In genomic region chr14:105853089-105853906, GRCh38 we compare ENCODE assay signal across 16 cellular contexts.
DNase-seq lines count a peak whose midpoint lies in the region; ATAC-seq and TF ChIP-seq lines count a peak whose summit lies in the region.
"Had no signal": no experiment of that assay in that cellular context is flagged by ENCODE, and none has a peak within 500 bp of the region (broad histone marks: within the 10 kb centered on the region; RNA-seq: fewer than 3 reads in every experiment).

No MANE protein-coding gene starts in this region.

- in situ Hi-C loops in GM13976 (cut with MboI; ENCODE audit: low sequenced_read_pairs, unreplicated experiment): no loop called here

- H3K4me1 ChIP-seq in right cardiac atrium (ENCODE audit: control insufficient read depth, insufficient read depth, low read length) (no peaks in the 10 kb centered on the region), aorta (ENCODE audit: control insufficient read depth in 1 of 2, insufficient read depth in 2 of 2, low read length in 2 of 2) (no peaks in the 10 kb centered on the region), thyroid gland (no peaks in the 10 kb centered on the region)
- H3K4me1 ChIP-seq: adrenal gland had no signal

- no peaks in the 10 kb centered on the region for H3K36me3 ChIP-seq in aorta (ENCODE audit: control insufficient read depth in 1 of 2, insufficient read depth in 2 of 2, low read length in 1 of 2)
- H3K36me3 ChIP-seq in thyroid gland: no peaks in the 10 kb centered on the region
- H3K36me3 ChIP-seq: adrenal gland had no signal

- H3K9me3 ChIP-seq in right cardiac atrium (ENCODE audit: control insufficient read depth, low read length) (no peaks in the 10 kb centered on the region), aorta (ENCODE audit: control insufficient read depth, low read length) (no peaks in the 10 kb centered on the region), thyroid gland (no peaks in the 10 kb centered on the region)
- H3K9me3 ChIP-seq: adrenal gland had no signal

- H3K27ac ChIP-seq in right cardiac atrium (ENCODE audit: low read length): no peak overlapping the region
- H3K27ac ChIP-seq in aorta (ENCODE audit: low read depth in 1 of 2, low read length in 2 of 2): no peak overlapping the region
- H3K27ac ChIP-seq in thyroid gland: no peak overlapping the region
- H3K27ac ChIP-seq: adrenal gland, C4-2B had no signal

- intact Hi-C loops in right cardiac atrium (cut with DNase I): no loop called here
- intact Hi-C loops in aorta (cut with DNase I): no loop called here
- intact Hi-C loops in thyroid gland (cut with DNase I): no loop called here

- TF ChIP-seq CTCF in GM13976 (IDR thresholded peaks at IDR 0.05; ENCODE audit: borderline replicate concordance, control extremely low read depth, extremely low read depth, insufficient read depth, missing control alignments): no peak
- no peak for TF ChIP-seq CTCF in thyroid gland (IDR thresholded peaks at IDR 0.05)

- 91% methylated on average over 16 of the region's 16 CpGs for WGBS in right cardiac atrium
- WGBS in aorta, 2 donors: 87 to 91% methylated on average over 16 of the region's 16 CpGs
- WGBS in thyroid gland, 2 donors: 93 to 94% methylated on average over 4 to 11 of the region's 16 CpGs

- ATAC-seq in right cardiac atrium: no peak
- ATAC-seq in aorta (ENCODE audit: low FRiP score): no peak
- ATAC-seq: left lobe of liver had no signal

- no peak overlapping the region for H3K4me3 ChIP-seq in right cardiac atrium (ENCODE audit: low read length)
- H3K4me3 ChIP-seq in aorta (ENCODE audit: low read length in 2 of 2): no peak overlapping the region
- H3K4me3 ChIP-seq in thyroid gland (replicated peaks in 1 of 3): no peak overlapping the region
- H3K4me3 ChIP-seq: adrenal gland had no signal

- DNase-seq in stimulated activated CD4-positive, alpha-beta T cell treated with anti-CD3 and anti-CD28 coated beads, Interleukin-4, amount 100 ng/mL, for 24 hours: peak; percentile 2
- DNase-seq in stimulated activated CD4-positive, alpha-beta T cell treated with anti-CD3 and anti-CD28 coated beads, Interleukin-4, amount 100 ng/mL, for 4 hours: no peak
- DNase-seq in NCI-H524 (lab: John Stamatoyannopoulos, UW): peak; percentile 61 to 84
- peak in 2 of 3 donors; percentile 8 to 51 for DNase-seq in right cardiac atrium
- peak; percentile 35 to 60 for DNase-seq in aorta
- DNase-seq in GM13976 (ENCODE audit: low spot score): no peak
- no peak for DNase-seq in kidney glomerular epithelial cell (lab: John Stamatoyannopoulos, UW)
- DNase-seq in thyroid gland: no peak
- DNase-seq: activated CD4-positive, alpha-beta T cell treated with anti-CD3 and anti-CD28 coated beads, Interleukin-2, amount 50 U/mL, for 4 hours; dermis blood vessel endothelial cell; foreskin fibroblast; HCEC 1CT; NCI-H1930 had no signal

- TF ChIP-seq POLR2A in thyroid gland (IDR thresholded peaks at IDR 0.05): no peak

- H3K27me3 ChIP-seq in right cardiac atrium (ENCODE audit: control insufficient read depth, insufficient read depth): no peaks in the 10 kb centered on the region
- H3K27me3 ChIP-seq in aorta (ENCODE audit: control insufficient read depth in 1 of 2, insufficient read depth in 2 of 2, low read length in 1 of 2): no peaks in the 10 kb centered on the region
- no peaks in the 10 kb centered on the region for H3K27me3 ChIP-seq in thyroid gland
- H3K27me3 ChIP-seq: adrenal gland had no signal

Comparison
In these comparisons a context has a peak if more than half of its experiments do, and no peak if none do; other contexts are left out.
1. DNase-seq: peak in stimulated activated CD4-positive, alpha-beta T cell treated with anti-CD3 and anti-CD28 coated beads, Interleukin-4, amount 100 ng/mL, for 24 hours (single experiment), NCI-H524 (2 of 2), right cardiac atrium (2 of 3) and aorta (2 of 2); none in stimulated activated CD4-positive, alpha-beta T cell treated with anti-CD3 and anti-CD28 coated beads, Interleukin-4, amount 100 ng/mL, for 4 hours (0 of 2), GM13976 (single experiment), kidney glomerular epithelial cell (single experiment) and thyroid gland (0 of 2).